In the genomic region with DNA sequence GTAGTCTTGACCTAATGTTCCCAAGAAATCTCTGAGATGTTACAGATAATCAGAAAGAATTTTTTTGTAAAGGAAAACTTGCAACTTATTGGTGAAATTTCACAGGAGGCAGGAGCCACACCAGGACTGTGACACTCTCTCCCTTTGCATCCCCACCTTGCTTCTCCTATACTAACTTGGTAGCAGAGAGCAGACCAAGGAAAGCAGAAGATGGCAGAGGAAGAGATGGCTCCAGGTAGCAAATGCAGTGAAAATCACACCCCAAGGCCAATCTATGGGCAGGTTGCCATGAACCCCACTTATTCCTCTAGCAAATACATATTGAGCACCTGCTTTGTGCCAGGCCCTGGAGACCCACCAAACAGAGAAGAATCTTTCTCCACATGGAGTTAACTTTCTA, we compare ENCODE assay signal across 7 cellular contexts.
"Had no signal": no experiment of that assay in that cellular context is flagged by ENCODE, and none has a peak within 500 bp of the region (broad histone marks: within the 10 kb centered on the region; RNA-seq: fewer than 3 reads in every experiment).

No MANE protein-coding gene starts in this region.

- DNase-seq: GM23248, GOT3, H9, HCEC 1CT, IMR-90 had no signal

- ATAC-seq: K562 had no signal

- FAIRE-seq: HTR-8/SVneo, K562 had no signal

- H3K4me3 ChIP-seq: GM23248, K562 had no signal

- H3K27ac ChIP-seq: GM23248 had no signal
